Comparison of ENCODE assay signal across 1 cellular context in genomic region chr14:64990939-64991338, GRCh38.
TF ChIP-seq lines count a peak whose summit lies in the region.

No MANE protein-coding gene starts in this region.

TF ChIP-seq in GM23338, 12 proteins besides CTCF, POLR2A, EP300 and RAD21 (continued from another document):
- no peak for TF ChIP-seq ZNF462 (CRISPR knock-in tag; IDR thresholded peaks at IDR 0.05)
- no peak for TF ChIP-seq ZNF331 (CRISPR knock-in tag; IDR thresholded peaks at IDR 0.05; ENCODE audit: low read depth)
- TF ChIP-seq NANOG (IDR thresholded peaks at IDR 0.05; ENCODE audit: borderline replicate concordance): no peak
- no peak for TF ChIP-seq CREB1 (CRISPR knock-in tag; IDR thresholded peaks at IDR 0.05; ENCODE audit: low read depth)
- no peak for TF ChIP-seq POLR2AphosphoS5 (IDR thresholded peaks at IDR 0.05; ENCODE audit: low read depth)
- TF ChIP-seq ZNF114 (CRISPR knock-in tag; IDR thresholded peaks at IDR 0.05): no peak
